Comparison of ENCODE assay signal across 23 cellular contexts in genomic region chr14:39425947-39426346, GRCh38. TPM values are rescaled to one million over a fixed set of nuclear protein-coding genes. Genes with fewer than 3 reads are reported as not detected.
A peak's percentile ranks its signal among the peaks of the same experiment; 100 is the strongest.
DNase-seq lines count a peak whose midpoint lies in the region; ATAC-seq and TF ChIP-seq lines count a peak whose summit lies in the region.
"Had no signal": no experiment of that assay in that cellular context is flagged by ENCODE, and none has a peak within 500 bp of the region (broad histone marks: within the 10 kb centered on the region; RNA-seq: fewer than 3 reads in every experiment).

No MANE protein-coding gene starts in this region.

- H3K27me3 Mint-ChIP-seq in activated T-cell treated with anti-CD3 and anti-CD28 coated beads, Interleukin-2, amount 50 U/mL, for 72 hours (ENCODE audit: low read depth) = no peaks in the 10 kb centered on the region
- H3K27me3 Mint-ChIP-seq in endothelial cell (ENCODE audit: unreplicated experiment) (peaks cover 4% of the 10 kb centered on the region), type B pancreatic cell (no peaks in the 10 kb centered on the region), chondrocyte (ENCODE audit: low read depth) (no peaks in the 10 kb centered on the region), immature natural killer cell (ENCODE audit: low read depth in 3 of 3) (peaks cover under 1 to 5% (median 3%) of the 10 kb centered on the region in 3 donors)
- H3K27me3 Mint-ChIP-seq: stimulated activated naive B cell treated with anti-CD40 and anti-IgM and Interleukin-4, amounts not matched to agents 10 μg/mL and 1 μg/mL and 100 μg/mL, for 72 hours had no signal

- no peaks in the 10 kb centered on the region for H3K9me3 ChIP-seq in PC-3 (ENCODE audit: low read length)
- H3K9me3 ChIP-seq: esophagus muscularis mucosa, right lobe of liver had no signal

- H3K9ac ChIP-seq in PC-3 (ENCODE audit: low read length) = no peak overlapping the region

- H3K27me3 ChIP-seq in PC-3 (ENCODE audit: low read length) = no peaks in the 10 kb centered on the region
- H3K27me3 ChIP-seq: esophagus muscularis mucosa, right lobe of liver had no signal

- peak overlapping the region in 1 of 2 donors; percentile 64 for H3K4me3 Mint-ChIP-seq in activated T-cell treated with anti-CD3 and anti-CD28 coated beads, Interleukin-2, amount 50 U/mL, for 72 hours
- H3K4me3 Mint-ChIP-seq in endothelial cell (ENCODE audit: unreplicated experiment) (no peak overlapping the region), type B pancreatic cell (no peak overlapping the region), chondrocyte (ENCODE audit: unreplicated experiment) (no peak overlapping the region), immature natural killer cell (no peak overlapping the region)
- H3K4me3 Mint-ChIP-seq: stimulated activated naive B cell treated with anti-CD40 and anti-IgM and Interleukin-4, amounts not matched to agents 10 μg/mL and 1 μg/mL and 100 μg/mL, for 72 hours had no signal

- peaks cover 57% of the 10 kb centered on the region for H3K4me1 Mint-ChIP-seq in activated T-cell treated with anti-CD3 and anti-CD28 coated beads, Interleukin-2, amount 50 U/mL, for 72 hours (ENCODE audit: low read depth)
- H3K4me1 Mint-ChIP-seq in endothelial cell (ENCODE audit: unreplicated experiment) (peaks cover 32% of the 10 kb centered on the region), type B pancreatic cell (ENCODE audit: unreplicated experiment) (peaks cover 30% of the 10 kb centered on the region), chondrocyte (ENCODE audit: low read depth) (peaks cover 38% of the 10 kb centered on the region), immature natural killer cell (peaks cover 64 to 80% of the 10 kb centered on the region in 2 donors)

- H4K20me1 ChIP-seq in PC-3 (ENCODE audit: low read length) = peaks cover 6% of the 10 kb centered on the region; the same call in 1 of the 2 replicates

- H3K4me3 ChIP-seq in PC-3 (ENCODE audit: low read length) = no peak overlapping the region; the same call in 1 of the 2 replicates
- H3K4me3 ChIP-seq: coronary artery, esophagus muscularis mucosa, right lobe of liver had no signal

- H3K27ac Mint-ChIP-seq in activated T-cell treated with anti-CD3 and anti-CD28 coated beads, Interleukin-2, amount 50 U/mL, for 72 hours = peak overlapping the region; percentile 52
- H3K27ac Mint-ChIP-seq in endothelial cell (ENCODE audit: unreplicated experiment) (peak overlapping the region; percentile 79), type B pancreatic cell (peak overlapping the region; percentile 4), chondrocyte (ENCODE audit: unreplicated experiment) (no peak overlapping the region), immature natural killer cell (peak overlapping the region in 1 of 6 donors; percentile 17)
- H3K27ac Mint-ChIP-seq: stimulated activated naive B cell treated with anti-CD40 and anti-IgM and Interleukin-4, amounts not matched to agents 10 μg/mL and 1 μg/mL and 100 μg/mL, for 72 hours had no signal

- ATAC-seq in activated T-cell treated with anti-CD3 and anti-CD28 coated beads, Interleukin-2, amount 50 U/mL, for 72 hours (replicated peaks in 1 of 2) = no peak
- no peak for ATAC-seq in PC-3
- ATAC-seq: left colon; stimulated activated naive B cell treated with anti-CD40 and anti-IgM and Interleukin-4, amounts not matched to agents 10 μg/mL and 1 μg/mL and 100 μg/mL, for 72 hours had no signal

- peaks cover 37% of the 10 kb centered on the region for H3K79me2 ChIP-seq in PC-3 (ENCODE audit: low read length)

- no peak for DNase-seq in activated T-cell treated with anti-CD3 and anti-CD28 coated beads, Interleukin-2, amount 50 U/mL, for 72 hours
- DNase-seq in activated T-cell treated with anti-CD3 and anti-CD28 coated beads for 4 hours = no peak
- no peak for DNase-seq in PC-3
- no peak for DNase-seq in endothelial cell (ENCODE audit: low spot score)
- no peak for DNase-seq in type B pancreatic cell (ENCODE audit: extremely low spot score, unreplicated experiment)
- DNase-seq in chondrocyte (ENCODE audit: low spot score) = no peak
- no peak for DNase-seq in NCI-H187 treated with DMSO at 0.1 percent for 48 hours (lab: John Stamatoyannopoulos, UW)
- DNase-seq in immature natural killer cell = no peak
- DNase-seq: activated CD4-positive, CD25-positive, alpha-beta regulatory T cell; activated CD8-positive, alpha-beta memory T cell treated with anti-CD3 and anti-CD28 coated beads, Interleukin-2, amount 50 U/mL, for 4 hours; activated gamma-delta T cell; anterior cingulate cortex; effector memory CD4-positive, alpha-beta T cell; foreskin melanocyte; H7; left colon; posterior cingulate gyrus; right lobe of liver; SIG-M5; stimulated activated CD4-positive, alpha-beta T cell treated with anti-CD3 and anti-CD28 coated beads, Interleukin-4, amount 100 ng/mL, for 4 hours; stimulated activated naive B cell treated with anti-CD40 and anti-IgM and Interleukin-4, amounts not matched to agents 10 μg/mL and 1 μg/mL and 100 μg/mL, for 72 hours had no signal

- intact Hi-C loops in PC-3 (cut with micrococcal nuclease) = loop anchor here (1.0 to 5.0 kb wide), 5 partner anchors 58 to 319 kb away; partner anchors contain the start of gene GEMIN2

- no peaks in the 10 kb centered on the region for H3K9me2 ChIP-seq in PC-3 (replicated peaks; ENCODE audit: low read length)

- no TSS peak for BruUV-seq in PC-3 (replicated peaks; lab: Mats Ljungman, UMichigan)

- POLR2A ChIA-PET in PC-3 (lab: Charles Lee; ENCODE audit: unreplicated experiment) = interaction anchor here (0.6 kb wide), 2 partner anchors 136 to 159 kb away, joined by 3 to 4 read pairs; no protein-coding TSS in a partner anchor

- H3K4me1 ChIP-seq in PC-3 (ENCODE audit: insufficient read depth, low read length) = peaks cover 24% of the 10 kb centered on the region

- CTCF ChIA-PET in PC-3 (lab: Charles Lee) = interaction anchor here (0.6 to 0.7 kb wide), 5 partner anchors 121 to 327 kb away, joined by 3 to 10 read pairs (median 6); no protein-coding TSS in a partner anchor

- no peak overlapping the region for H3K27ac ChIP-seq in PC-3 (ENCODE audit: low read length)
- H3K27ac ChIP-seq: coronary artery, esophagus muscularis mucosa, right lobe of liver had no signal

- H3F3A ChIP-seq in PC-3 (ENCODE audit: low read length, unreplicated experiment) = no peaks in the 10 kb centered on the region

- no peaks in the 10 kb centered on the region for H3K36me3 Mint-ChIP-seq in activated T-cell treated with anti-CD3 and anti-CD28 coated beads, Interleukin-2, amount 50 U/mL, for 72 hours (ENCODE audit: insufficient read depth in 2 of 2)
- H3K36me3 Mint-ChIP-seq in endothelial cell (ENCODE audit: low read depth, unreplicated experiment) = peaks cover 1% of the 10 kb centered on the region
- peaks cover 4% of the 10 kb centered on the region for H3K36me3 Mint-ChIP-seq in type B pancreatic cell
- no peaks in the 10 kb centered on the region for H3K36me3 Mint-ChIP-seq in chondrocyte (ENCODE audit: low read depth)
- no peaks in the 10 kb centered on the region for H3K36me3 Mint-ChIP-seq in immature natural killer cell

- H3K4me2 ChIP-seq in PC-3 (ENCODE audit: low read length) = peak overlapping the region; percentile 70; the same call in 1 of the 2 replicates

- H3K36me3 ChIP-seq in PC-3 (ENCODE audit: low read depth, low read length) = no peaks in the 10 kb centered on the region
- H3K36me3 ChIP-seq: esophagus muscularis mucosa, right lobe of liver had no signal

- TF ChIP-seq CTCF in PC-3 (conservative IDR thresholded peaks at IDR 0.05; ENCODE audit: low read depth, low read length) = no peak
- no peak for TF ChIP-seq CTCF in endothelial cell (IDR thresholded peaks at IDR 0.05; ENCODE audit: unreplicated experiment)
- TF ChIP-seq CTCF in type B pancreatic cell (conservative IDR thresholded peaks at IDR 0.05) = no peak
- TF ChIP-seq CTCF in chondrocyte (IDR thresholded peaks at IDR 0.05) = no peak

- no peak overlapping the region for H2AFZ ChIP-seq in PC-3 (ENCODE audit: low read length)

- no peaks in the 10 kb centered on the region for H3K9me3 Mint-ChIP-seq in activated T-cell treated with anti-CD3 and anti-CD28 coated beads, Interleukin-2, amount 50 U/mL, for 72 hours
- H3K9me3 Mint-ChIP-seq in endothelial cell (ENCODE audit: unreplicated experiment) (no peaks in the 10 kb centered on the region), type B pancreatic cell (no peaks in the 10 kb centered on the region), chondrocyte (ENCODE audit: low read depth) (no peaks in the 10 kb centered on the region), immature natural killer cell (no peaks in the 10 kb centered on the region)
- H3K9me3 Mint-ChIP-seq: stimulated activated naive B cell treated with anti-CD40 and anti-IgM and Interleukin-4, amounts not matched to agents 10 μg/mL and 1 μg/mL and 100 μg/mL, for 72 hours had no signal

RNA-seq across cellular contexts. Expression of gene FBXO33, which starts 6.3 kb away (rescaled TPM):
- 10 to 100 TPM; 13.3 to 16.7 TPM for total RNA-seq in activated T-cell treated with anti-CD3 and anti-CD28 coated beads, Interleukin-2, amount 50 U/mL, for 72 hours
- total RNA-seq in PC-3 (2014; rRNA removed) (21.9 and 26.9 TPM in 2 replicates), endothelial cell (ENCODE audit: unreplicated experiment) (11.9 TPM), type B pancreatic cell (ENCODE audit: low replicate concordance) (9.9 and 11.7 TPM in 2 replicates), chondrocyte (7.8 to 11.1 TPM (median 9.2 TPM) in 3 replicates)
- polyA plus RNA-seq in immature natural killer cell = 10 to 100 TPM; 13.4 to 18.2 (median 17.6) TPM
